In the genomic region with DNA sequence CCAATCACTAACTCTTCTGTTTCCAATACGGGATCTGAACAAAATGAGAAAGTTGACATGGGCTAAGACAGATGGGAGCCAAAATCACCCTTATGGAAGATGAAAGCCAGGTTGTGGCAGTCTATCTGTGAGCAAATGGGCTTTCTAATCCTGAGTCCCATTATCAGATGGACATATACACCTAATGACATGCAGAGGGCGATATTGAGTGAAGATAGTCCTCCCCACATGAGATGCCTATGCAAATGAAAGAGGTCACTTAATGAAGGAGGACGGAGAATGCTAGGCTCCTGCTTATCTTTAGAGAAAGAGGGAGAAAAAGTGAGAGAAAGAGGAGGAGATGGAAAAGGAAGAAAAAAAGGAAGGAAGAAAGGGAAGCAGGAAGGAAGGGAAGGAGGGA, we compare ENCODE assay signal across 10 cellular contexts.
A peak's percentile ranks its signal among the peaks of the same experiment; 100 is the strongest.
DNase-seq lines count a peak whose midpoint lies in the region; ATAC-seq and TF ChIP-seq lines count a peak whose summit lies in the region.
"Had no signal": no experiment of that assay in that cellular context is flagged by ENCODE, and none has a peak within 500 bp of the region (broad histone marks: within the 10 kb centered on the region; RNA-seq: fewer than 3 reads in every experiment).

No MANE protein-coding gene starts in this region.

- BruUV-seq in PC-9 (replicated peaks; lab: Mats Ljungman, UMichigan), result no TSS peak

- no peak overlapping the region for H3K4me3 Mint-ChIP-seq in activated CD4-positive, alpha-beta T cell treated with anti-CD3 and anti-CD28 coated beads, Interleukin-2, amount 10 ng/mL, durations not matched to agents 24 days and 14 days
- H3K4me3 Mint-ChIP-seq: central memory CD8-positive, alpha-beta T cell had no signal

- no peaks in the 10 kb centered on the region for H3K4me1 ChIP-seq in PC-9 (replicated peaks; ENCODE audit: insufficient read depth)

- H3K4me1 Mint-ChIP-seq in activated CD4-positive, alpha-beta T cell treated with anti-CD3 and anti-CD28 coated beads, Interleukin-2, amount 10 ng/mL, durations not matched to agents 24 days and 14 days, result no peaks in the 10 kb centered on the region
- H3K4me1 Mint-ChIP-seq: central memory CD8-positive, alpha-beta T cell had no signal

- no peaks in the 10 kb centered on the region for H3K36me3 ChIP-seq in PC-9 (ENCODE audit: low read depth)

- no peak overlapping the region for H3K27ac ChIP-seq in PC-9

- no peaks in the 10 kb centered on the region for H3K36me3 Mint-ChIP-seq in activated CD4-positive, alpha-beta T cell treated with anti-CD3 and anti-CD28 coated beads, Interleukin-2, amount 10 ng/mL, durations not matched to agents 24 days and 14 days (ENCODE audit: low read depth)

- no peaks in the 10 kb centered on the region for H4K20me1 ChIP-seq in PC-9 (ENCODE audit: insufficient read depth)

- CTCF ChIA-PET in PC-9 (lab: Charles Lee), result no interaction called here

- H3K27ac Mint-ChIP-seq in activated CD4-positive, alpha-beta T cell treated with anti-CD3 and anti-CD28 coated beads, Interleukin-2, amount 10 ng/mL, durations not matched to agents 24 days and 14 days, result no peak overlapping the region

- H3K4me3 ChIP-seq in PC-9, result no peak overlapping the region

- no peak overlapping the region for H3K4me2 ChIP-seq in PC-9

- TF ChIP-seq CTCF in PC-9 (conservative IDR thresholded peaks at IDR 0.05), result peak; percentile 54; the same call in 1 of the 2 replicates

- no peaks in the 10 kb centered on the region for H3K79me2 ChIP-seq in PC-9 (ENCODE audit: low read depth)

- DNase-seq in ELR (ENCODE audit: low read depth) (peak; percentile 0), H4 (ENCODE audit: low spot score) (peak; percentile 41), PC-9 (no peak), iPS DF 19.7 (ENCODE audit: low read depth, low spot score) (peak; percentile 17)
- no peak for DNase-seq in activated CD4-positive, alpha-beta T cell treated with anti-CD3 and anti-CD28 coated beads, Interleukin-2, amount 10 ng/mL, durations not matched to agents 24 days and 14 days
- DNase-seq in stimulated activated CD4-positive, alpha-beta T cell treated with anti-CD3 and anti-CD28 coated beads, Interleukin-12 subunit alpha, Interleukin-12 subunit beta, amount 100 ng/mL, for 4 hours, result no peak

- no peaks in the 10 kb centered on the region for H3K9me3 Mint-ChIP-seq in activated CD4-positive, alpha-beta T cell treated with anti-CD3 and anti-CD28 coated beads, Interleukin-2, amount 10 ng/mL, durations not matched to agents 24 days and 14 days

- no peaks in the 10 kb centered on the region for H3F3A ChIP-seq in PC-9 (ENCODE audit: insufficient read depth, low read depth)

- ATAC-seq in activated CD4-positive, CD25-positive, alpha-beta regulatory T cell treated with anti-CD3 and anti-CD28 coated beads, Interleukin-2, amount 50 U/mL, for 24 hours, result no peak
- ATAC-seq in GM18498 (IDR thresholded peaks at IDR 0.05; ENCODE audit: unreplicated experiment), result no peak
- ATAC-seq: HCT116 had no signal

- no peaks in the 10 kb centered on the region for H3K9me2 ChIP-seq in PC-9 (ENCODE audit: insufficient read depth)

- no peaks in the 10 kb centered on the region for H3K27me3 Mint-ChIP-seq in activated CD4-positive, alpha-beta T cell treated with anti-CD3 and anti-CD28 coated beads, Interleukin-2, amount 10 ng/mL, durations not matched to agents 24 days and 14 days
- H3K27me3 Mint-ChIP-seq: central memory CD8-positive, alpha-beta T cell had no signal

- no peak overlapping the region for H2AFZ ChIP-seq in PC-9

- H3K9me3 ChIP-seq in PC-9 (ENCODE audit: insufficient read depth, low read depth), result no peaks in the 10 kb centered on the region

- intact Hi-C loops in PC-9 (cut with micrococcal nuclease; ENCODE audit: unreplicated experiment), result no loop called here
- intact Hi-C loops in activated CD4-positive, alpha-beta T cell treated with anti-CD3 and anti-CD28 coated beads, Interleukin-2, amount 10 ng/mL, durations not matched to agents 24 days and 14 days (cut with micrococcal nuclease), result no loop called here

- no peaks in the 10 kb centered on the region for H3K27me3 ChIP-seq in PC-9 (ENCODE audit: insufficient read depth, low read depth)

- POLR2A ChIA-PET in PC-9 (lab: Charles Lee; ENCODE audit: unreplicated experiment), result no interaction called here

Comparison
In these comparisons a context has a peak if more than half of its experiments do, and no peak if none do; other contexts are left out.
1. DNase-seq: peak in ELR (single experiment), H4 (single experiment) and iPS DF 19.7 (single experiment); none in PC-9 (0 of 2), activated CD4-positive, alpha-beta T cell treated with anti-CD3 and anti-CD28 coated beads, Interleukin-2, amount 10 ng/mL, durations not matched to agents 24 days and 14 days (single experiment) and stimulated activated CD4-positive, alpha-beta T cell treated with anti-CD3 and anti-CD28 coated beads, Interleukin-12 subunit alpha, Interleukin-12 subunit beta, amount 100 ng/mL, for 4 hours (single experiment).